Comparison of ENCODE assay signal across 16 cellular contexts in the genomic region with DNA sequence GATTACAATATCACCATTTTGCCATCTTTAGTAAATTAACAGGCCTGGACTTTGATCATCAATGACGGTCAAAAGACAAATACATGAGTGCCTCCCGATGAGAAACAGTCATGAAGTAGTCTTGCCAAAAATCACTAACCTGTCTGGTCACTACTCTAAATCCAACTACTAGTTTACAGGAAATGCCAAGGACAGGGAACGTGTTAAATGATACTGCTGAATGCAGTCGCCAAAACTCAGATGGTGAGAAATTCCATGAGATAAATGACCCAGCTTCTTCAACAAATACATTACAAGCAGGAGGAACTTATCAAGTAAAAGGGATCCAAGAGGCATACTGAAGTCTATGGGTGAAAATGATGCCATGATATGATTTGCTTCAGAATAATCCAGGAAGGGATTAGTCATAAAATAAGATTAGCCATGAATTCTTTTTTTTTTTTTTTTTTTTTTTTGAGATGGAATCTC. TPM values are rescaled to one million over a fixed set of nuclear protein-coding genes. Genes with fewer than 3 reads are reported as not detected.
A peak's percentile ranks its signal among the peaks of the same experiment; 100 is the strongest.
DNase-seq lines count a peak whose midpoint lies in the region; ATAC-seq and TF ChIP-seq lines count a peak whose summit lies in the region.
"Had no signal": no experiment of that assay in that cellular context is flagged by ENCODE, and none has a peak within 500 bp of the region (broad histone marks: within the 10 kb centered on the region; RNA-seq: fewer than 3 reads in every experiment).

No MANE protein-coding gene starts in this region.

- ATAC-seq in HG03039 (IDR thresholded peaks at IDR 0.05; ENCODE audit: unreplicated experiment) = no peak
- ATAC-seq in GM21786 (IDR thresholded peaks at IDR 0.05; ENCODE audit: unreplicated experiment) = no peak

- H3K9me3 ChIP-seq in A673 (ENCODE audit: low read depth, low read length, poor library complexity, severe bottlenecking) = no peaks in the 10 kb centered on the region
- H3K9me3 ChIP-seq: uterus had no signal

- POLR2A ChIA-PET in A673 (lab: Charles Lee; ENCODE audit: low non-redundant PET) = no interaction called here

- no TSS peak for BruUV-seq in A673 (replicated peaks; lab: Mats Ljungman, UMichigan)

- peaks cover 26% of the 10 kb centered on the region for H3K4me1 ChIP-seq in A673 (ENCODE audit: insufficient read depth, low read length, poor library complexity, severe bottlenecking)
- H3K4me1 ChIP-seq: neural progenitor cell, uterus had no signal

- H3K4me3 ChIP-seq in A673 (ENCODE audit: low read depth, low read length, poor library complexity, severe bottlenecking) (no peak overlapping the region), LNCaP clone FGC (ENCODE audit: low read depth, low read length) (no peak overlapping the region)
- H3K4me3 ChIP-seq: lung, neural progenitor cell, uterus had no signal

- H3K36me3 ChIP-seq in A673 (ENCODE audit: insufficient read depth, low read length, poor library complexity, severe bottlenecking) = no peaks in the 10 kb centered on the region
- H3K36me3 ChIP-seq: neural progenitor cell, uterus had no signal

- DNase-seq in A673 (ENCODE audit: low spot score) (peak; percentile 39), LNCaP clone FGC (ENCODE audit: low read depth) (peak; percentile 67), T47D (ENCODE audit: low read depth in 1 of 2, low spot score in 1 of 2) (peak; percentile 32 to 65), left kidney (ENCODE audit: low read depth, low spot score) (peak; percentile 36), Kasumi-1 (lab: John Stamatoyannopoulos, UW) (no peak), D341Med (ENCODE audit: low spot score) (no peak)
- DNase-seq: activated CD4-positive, alpha-beta T cell treated with anti-CD3 and anti-CD28 coated beads for 48 hours; activated naive CD8-positive, alpha-beta T cell treated with anti-CD3 and anti-CD28 coated beads, Interleukin-2, amount 10 ng/mL, durations not matched to agents 7 days and 5 days; DMS79; NCI-H1930; uterus had no signal

- intact Hi-C loops in A673 (cut with micrococcal nuclease; ENCODE audit: unreplicated experiment) = no loop called here

- in situ Hi-C loops in T47D (cut with HindIII; ENCODE audit: low pct_unique_long_range_greater_than_20kb, low sequenced_read_pairs) = no loop called here

- TF ChIP-seq CTCF in A673 (conservative IDR thresholded peaks at IDR 0.05; ENCODE audit: low read depth, low read length) (no peak), LNCaP clone FGC (IDR thresholded peaks at IDR 0.05; ENCODE audit: control insufficient read depth, extremely low read depth, insufficient read depth) (no peak)

- CTCF ChIA-PET in A673 (lab: Charles Lee) = no interaction called here

- H3K27me3 ChIP-seq in A673 (replicated peaks; ENCODE audit: insufficient read depth, low read depth, low read length, poor library complexity) = no peaks in the 10 kb centered on the region
- H3K27me3 ChIP-seq: neural progenitor cell, uterus had no signal

- peak overlapping the region; percentile 67 for H3K27ac ChIP-seq in A673 (ENCODE audit: low read depth, low read length, poor library complexity, severe bottlenecking)
- H3K27ac ChIP-seq: HL-60, neural progenitor cell, uterus had no signal

RNA-seq across cellular contexts. Expression of a gene that starts 35.8 kb away (rescaled TPM):
- 94.5 and 121 TPM in 2 replicates for total RNA-seq in A673 (2021)

Comparison
In these comparisons a context has a peak if more than half of its experiments do, and no peak if none do; other contexts are left out.
1. DNase-seq: peak in A673 (single experiment), LNCaP clone FGC (single experiment), T47D (2 of 2) and left kidney (single experiment); none in Kasumi-1 (0 of 2) and D341Med (single experiment).